ENCODE assay signal across 13 cellular contexts in the genomic region with DNA sequence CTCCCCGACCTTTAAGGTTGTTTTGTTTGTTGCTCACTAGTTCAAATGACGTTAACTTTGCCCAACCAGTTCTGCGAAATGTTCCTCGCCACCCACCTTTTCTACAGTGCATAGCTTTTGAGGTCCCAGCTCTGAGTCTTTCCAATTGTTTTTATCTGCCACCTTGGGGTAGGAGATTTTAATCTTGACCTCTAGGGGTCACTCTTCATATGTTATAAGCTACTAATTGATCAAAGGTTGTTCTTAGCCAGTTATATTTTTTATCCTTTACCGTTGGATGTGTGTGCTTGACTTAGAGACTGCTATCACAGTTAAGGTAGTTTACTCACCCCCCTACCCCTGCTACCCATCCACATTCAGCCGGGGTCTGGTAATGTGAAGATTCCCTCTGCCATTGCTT.
A peak's percentile ranks its signal among the peaks of the same experiment; 100 is the strongest.
DNase-seq lines count a peak whose midpoint lies in the region; ATAC-seq, FAIRE-seq and TF ChIP-seq lines count a peak whose summit lies in the region.
"Had no signal": no experiment of that assay in that cellular context is flagged by ENCODE, and none has a peak within 500 bp of the region (broad histone marks: within the 10 kb centered on the region; RNA-seq: fewer than 3 reads in every experiment).

No MANE protein-coding gene starts in this region.

- H3K36me3 ChIP-seq in DND-41 (ENCODE audit: insufficient read depth, low read length) (no peaks in the 10 kb centered on the region), HCT116 (ENCODE audit: control insufficient read depth in 1 of 2, insufficient read depth in 2 of 2, low read length in 2 of 2) (no peaks in the 10 kb centered on the region; a peak in 1 of 4 replicates), Peyer's patch (no peaks in the 10 kb centered on the region), keratinocyte (ENCODE audit: control insufficient read depth in 2 of 2, extremely low read depth in 1 of 2, insufficient read depth in 2 of 2, low read length in 2 of 2) (no peaks in the 10 kb centered on the region)

- H3K9me1 ChIP-seq in keratinocyte (ENCODE audit: control insufficient read depth, extremely low read depth, insufficient read depth, low read length), result no peaks in the 10 kb centered on the region

- TF ChIP-seq RAD21 in HCT116 (IDR thresholded peaks at IDR 0.05; ENCODE audit: low read depth), result peak; percentile 24; the same call in 1 of the 2 replicates

- CTCF ChIA-PET in HCT116 (lab: Charles Lee), result interaction anchor here (1.1 kb wide), 1 partner anchor 14 kb away, joined by 6 read pairs; no protein-coding TSS in a partner anchor

- H4K20me1 ChIP-seq in DND-41 (ENCODE audit: insufficient read depth, low read length), result no peaks in the 10 kb centered on the region
- H4K20me1 ChIP-seq in HCT116 (ENCODE audit: insufficient read depth), result no peaks in the 10 kb centered on the region
- no peaks in the 10 kb centered on the region for H4K20me1 ChIP-seq in keratinocyte (ENCODE audit: control insufficient read depth, extremely low read depth, insufficient read depth, low read length)

- H3K9ac ChIP-seq in DND-41 (ENCODE audit: low read depth, low read length) (no peak overlapping the region), HCT116 (ENCODE audit: low read length) (no peak overlapping the region), keratinocyte (ENCODE audit: control insufficient read depth, extremely low read depth, insufficient read depth, low read length) (no peak overlapping the region)

- intact Hi-C loops in HCT116 (cut with micrococcal nuclease), result no loop called here

- TF ChIP-seq POLR2A in HCT116 (IDR thresholded peaks at IDR 0.05; ENCODE audit: borderline replicate concordance, extremely low read depth, insufficient read depth, insufficient read length) (no peak), Peyer's patch (IDR thresholded peaks at IDR 0.05) (no peak)

- FAIRE-seq in keratinocyte (lab: Jason Lieb, UNC), result no peak
- FAIRE-seq: G401.6 had no signal

- H3K79me2 ChIP-seq in DND-41 (ENCODE audit: insufficient read depth, low read length) (no peaks in the 10 kb centered on the region), HCT116 (ENCODE audit: insufficient read depth, low read length) (no peaks in the 10 kb centered on the region), keratinocyte (ENCODE audit: control insufficient read depth, insufficient read depth, low read length) (no peaks in the 10 kb centered on the region)

- no TSS peak for BruUV-seq in HCT116 (replicated peaks; lab: Mats Ljungman, UMichigan)

- H3K4me3 ChIP-seq in DND-41 (ENCODE audit: low read depth in 1 of 2, low read length in 2 of 2) (no peak overlapping the region), HCT116 (replicated peaks in 1 of 2; ENCODE audit: low read depth in 1 of 2, low read length in 2 of 2) (no peak overlapping the region), Peyer's patch (no peak overlapping the region), keratinocyte (ENCODE audit: control insufficient read depth in 2 of 3, extremely low read depth in 1 of 3, insufficient read depth in 2 of 3, low read depth in 1 of 3, low read length in 3 of 3) (no peak overlapping the region)
- H3K4me3 ChIP-seq: lung, smooth muscle cell had no signal

- no peak overlapping the region for H3K4me2 ChIP-seq in DND-41 (ENCODE audit: insufficient read depth, low read length)
- no peak overlapping the region for H3K4me2 ChIP-seq in HCT116 (ENCODE audit: low read length)
- no peak overlapping the region for H3K4me2 ChIP-seq in keratinocyte (ENCODE audit: control insufficient read depth, extremely low read depth, insufficient read depth, low read depth, low read length)
- H3K4me2 ChIP-seq: smooth muscle cell had no signal

- dilution Hi-C loops in keratinocyte (cut with MboI; ENCODE audit: extremely low pct_ligation_motif_present, low sequenced_read_pairs), result no loop called here

- POLR2A ChIA-PET in HCT116 (lab: Charles Lee), result no interaction called here

- H2AFZ ChIP-seq in DND-41 (ENCODE audit: low read depth, low read length) (no peak overlapping the region), HCT116 (ENCODE audit: low read depth, low read length, poor library complexity, severe bottlenecking) (no peak overlapping the region), keratinocyte (ENCODE audit: control insufficient read depth, low read length) (no peak overlapping the region)

- H3K9me3 ChIP-seq in DND-41 (ENCODE audit: insufficient read depth, low read length, severe bottlenecking) (peaks cover 7% of the 10 kb centered on the region), HCT116 (ENCODE audit: control insufficient read depth in 1 of 2, insufficient read depth in 1 of 2, low read depth in 1 of 2, low read length in 2 of 2) (no peaks in the 10 kb centered on the region), Peyer's patch (no peaks in the 10 kb centered on the region), keratinocyte (ENCODE audit: control insufficient read depth, low read depth, low read length) (no peaks in the 10 kb centered on the region)

- peak; percentile 57; the same call in 2 of the 3 replicates for ATAC-seq in DND-41 (ENCODE audit: insufficient read depth, low read depth)
- ATAC-seq in HCT116, result no peak
- no peak for ATAC-seq in GM21390 (IDR thresholded peaks at IDR 0.05; ENCODE audit: unreplicated experiment)
- ATAC-seq in HG03460 (IDR thresholded peaks at IDR 0.05; ENCODE audit: unreplicated experiment), result no peak

- no peaks in the 10 kb centered on the region for H3K27me3 ChIP-seq in DND-41 (ENCODE audit: insufficient read depth, low read length, poor library complexity)
- H3K27me3 ChIP-seq in HCT116 (ENCODE audit: insufficient read depth, low read length), result no peaks in the 10 kb centered on the region; the same call in 1 of the 2 replicates
- no peaks in the 10 kb centered on the region for H3K27me3 ChIP-seq in Peyer's patch
- no peaks in the 10 kb centered on the region for H3K27me3 ChIP-seq in keratinocyte (ENCODE audit: control insufficient read depth, extremely low read depth, insufficient read depth, low read length)

- RAD21 ChIA-PET in HCT116 (lab: Charles Lee; ENCODE audit: low non-redundant PET in 1 of 2, low total read pairs in 2 of 2, uncharacterized antibody in 2 of 2, unreplicated experiment in 2 of 2), result no interaction called here

- DNase-seq in DND-41 (no peak), HCT116 (ENCODE audit: low read depth, low spot score) (no peak), Peyer's patch (no peak), keratinocyte (ENCODE audit: low read depth, low spot score) (no peak), amniotic stem cell (lab: John Stamatoyannopoulos, UW) (no peak), GM19238 (ENCODE audit: insufficient read length, low spot score) (no peak)
- DNase-seq: NCI-H2171 treated with DMSO at 0.1 percent for 48 hours; stimulated activated naive CD4-positive, alpha-beta T cell treated with Interleukin-2 at 50 U/mL for 16 hours had no signal

- no peak overlapping the region for H3K27ac ChIP-seq in DND-41 (ENCODE audit: low read length)
- H3K27ac ChIP-seq in HCT116 (ENCODE audit: low read depth, low read length), result no peak overlapping the region
- H3K27ac ChIP-seq in Peyer's patch, result no peak overlapping the region
- H3K27ac ChIP-seq in keratinocyte (ENCODE audit: control insufficient read depth, insufficient read depth, low read length), result no peak overlapping the region

- TF ChIP-seq CTCF in DND-41 (IDR thresholded peaks at IDR 0.05; ENCODE audit: borderline replicate concordance, extremely low read depth, low read length, poor library complexity, severe bottlenecking), result peak; percentile 56
- TF ChIP-seq CTCF in HCT116 (IDR thresholded peaks at IDR 0.05 in 2 of 3, conservative IDR thresholded peaks at IDR 0.05 in 1 of 3; ENCODE audit: borderline replicate concordance in 1 of 3, insufficient read depth in 1 of 3, low read depth in 2 of 3, low read length in 2 of 3), result peak; percentile 4 to 39 (median 21); a peak in 2 of 6 replicates
- TF ChIP-seq CTCF in Peyer's patch (IDR thresholded peaks at IDR 0.05), result peak in 4 of 6 experiments; percentile 6 to 40 (median 30)
- TF ChIP-seq CTCF in keratinocyte (optimal IDR thresholded peaks at IDR 0.05 in 1 of 3, IDR thresholded peaks at IDR 0.05 in 1 of 3, conservative IDR thresholded peaks at IDR 0.05 in 1 of 3; ENCODE audit: extremely low read depth in 1 of 3, insufficient read depth in 2 of 3, low read length in 3 of 3), result peak in 2 of 3 experiments; percentile 25 to 42

- H3K9me2 ChIP-seq in HCT116 (ENCODE audit: insufficient read depth), result no peaks in the 10 kb centered on the region

- H3K4me1 ChIP-seq in DND-41 (ENCODE audit: insufficient read depth, low read length) (no peaks in the 10 kb centered on the region), HCT116 (ENCODE audit: control insufficient read depth in 1 of 2, insufficient read depth in 2 of 2, low read length in 2 of 2) (no peaks in the 10 kb centered on the region), Peyer's patch (no peaks in the 10 kb centered on the region), keratinocyte (ENCODE audit: control insufficient read depth, extremely low read depth, insufficient read depth, low read length) (no peaks in the 10 kb centered on the region)

TF ChIP-seq in HCT116, 20 proteins besides CTCF, POLR2A, EP300 and RAD21 (continues in another document):
- TF ChIP-seq CEBPB (IDR thresholded peaks at IDR 0.05; ENCODE audit: low read depth) (no peak), EZH2phosphoT487 (IDR thresholded peaks at IDR 0.05; ENCODE audit: borderline replicate concordance) (no peak), POLR2AphosphoS5 (IDR thresholded peaks at IDR 0.05; ENCODE audit: low read depth, low read length) (no peak), CBX3 (IDR thresholded peaks at IDR 0.05; ENCODE audit: low read depth) (no peak), SIN3A (IDR thresholded peaks at IDR 0.05; ENCODE audit: low read depth) (no peak), ELF1 (IDR thresholded peaks at IDR 0.05; ENCODE audit: borderline replicate concordance, low read depth) (no peak)
- TF ChIP-seq, protein P1, sequence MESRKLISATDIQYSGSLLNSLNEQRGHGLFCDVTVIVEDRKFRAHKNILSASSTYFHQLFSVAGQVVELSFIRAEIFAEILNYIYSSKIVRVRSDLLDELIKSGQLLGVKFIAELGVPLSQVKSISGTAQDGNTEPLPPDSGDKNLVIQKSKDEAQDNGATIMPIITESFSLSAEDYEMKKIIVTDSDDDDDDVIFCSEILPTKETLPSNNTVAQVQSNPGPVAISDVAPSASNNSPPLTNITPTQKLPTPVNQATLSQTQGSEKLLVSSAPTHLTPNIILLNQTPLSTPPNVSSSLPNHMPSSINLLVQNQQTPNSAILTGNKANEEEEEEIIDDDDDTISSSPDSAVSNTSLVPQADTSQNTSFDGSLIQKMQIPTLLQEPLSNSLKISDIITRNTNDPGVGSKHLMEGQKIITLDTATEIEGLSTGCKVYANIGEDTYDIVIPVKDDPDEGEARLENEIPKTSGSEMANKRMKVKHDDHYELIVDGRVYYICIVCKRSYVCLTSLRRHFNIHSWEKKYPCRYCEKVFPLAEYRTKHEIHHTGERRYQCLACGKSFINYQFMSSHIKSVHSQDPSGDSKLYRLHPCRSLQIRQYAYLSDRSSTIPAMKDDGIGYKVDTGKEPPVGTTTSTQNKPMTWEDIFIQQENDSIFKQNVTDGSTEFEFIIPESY (IDR thresholded peaks at IDR 0.05; ENCODE audit: extremely low read depth, insufficient replicate concordance, low read length), result no peak
